Comparison of ENCODE assay signal across 12 cellular contexts in the genomic region with DNA sequence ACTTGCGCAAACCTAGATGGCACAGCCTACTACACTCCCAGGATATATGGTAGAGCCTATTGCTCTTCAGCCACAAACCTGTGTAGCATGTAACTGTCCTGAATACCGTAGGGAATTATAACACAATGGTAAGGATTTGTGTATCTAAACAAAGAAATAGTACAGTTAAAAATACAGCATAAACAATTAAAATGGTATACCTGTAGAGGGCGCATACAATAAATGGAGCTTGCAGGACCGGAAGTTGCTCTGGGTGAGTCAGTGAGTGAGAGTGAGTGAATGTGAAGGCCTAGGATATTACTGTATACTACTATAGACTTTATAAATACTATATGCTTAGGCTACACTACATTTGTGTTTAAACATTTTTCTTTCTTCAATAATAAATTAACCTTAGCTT.
DNase-seq lines count a peak whose midpoint lies in the region; TF ChIP-seq lines count a peak whose summit lies in the region.
"Had no signal": no experiment of that assay in that cellular context is flagged by ENCODE, and none has a peak within 500 bp of the region (broad histone marks: within the 10 kb centered on the region; RNA-seq: fewer than 3 reads in every experiment).

No MANE protein-coding gene starts in this region.

- no peak for TF ChIP-seq POLR2A in NB4 (IDR thresholded peaks at IDR 0.05; ENCODE audit: extremely low read depth, insufficient read length)

- no peak overlapping the region for H3K27ac Mint-ChIP-seq in endothelial cell (ENCODE audit: unreplicated experiment)

- H3K27me3 ChIP-seq in GM23248 (replicated peaks; ENCODE audit: insufficient read depth): no peaks in the 10 kb centered on the region
- H3K27me3 ChIP-seq: body of pancreas, tibial artery had no signal

- H3K9me2 ChIP-seq in GM23248 (ENCODE audit: insufficient read depth): no peaks in the 10 kb centered on the region

- 53 to 58% methylated on average over 4 of the region's 4 CpGs for WGBS in GM23248 (ENCODE audit: low coverage in 1 of 2, low lambda C conversion rate in 2 of 2, missing lambda C conversion rate in 2 of 2), 2 experiments

- no peaks in the 10 kb centered on the region for H3F3A ChIP-seq in GM23248 (ENCODE audit: insufficient read depth)

- H3K9me3 Mint-ChIP-seq in endothelial cell (ENCODE audit: unreplicated experiment): no peaks in the 10 kb centered on the region

- no peak overlapping the region for H3K4me2 ChIP-seq in GM23248 (ENCODE audit: unreplicated experiment)

- in situ Hi-C loops in GM23248 (cut with MboI) (no loop called here), G401 (cut with HindIII; ENCODE audit: low sequenced_read_pairs) (no loop called here)

- peak; percentile 5 for DNase-seq in NCI-H2171 treated with DMSO at 0.1 percent for 48 hours (lab: John Stamatoyannopoulos, UW)
- no peak for DNase-seq in NCI-H2171 (lab: John Stamatoyannopoulos, UW)
- peak; percentile 10 for DNase-seq in GM23248
- DNase-seq in NB4 (ENCODE audit: low read depth): peak; percentile 34
- no peak for DNase-seq in endothelial cell (ENCODE audit: low spot score)
- no peak for DNase-seq in islet precursor cell
- no peak for DNase-seq in AG08395 (ENCODE audit: low spot score)
- no peak for DNase-seq in G401 (ENCODE audit: low spot score)
- DNase-seq: body of pancreas, NCI-H146, tibial artery had no signal

- H2AFZ ChIP-seq in GM23248: no peak overlapping the region
- H2AFZ ChIP-seq: parathyroid adenoma had no signal

- H3K4me3 ChIP-seq in GM23248 (no peak overlapping the region), NB4 (ENCODE audit: low read depth, low read length) (no peak overlapping the region)
- H3K4me3 ChIP-seq: body of pancreas, tibial artery had no signal

- H3K9ac ChIP-seq in GM23248: no peak overlapping the region
- H3K9ac ChIP-seq: parathyroid adenoma had no signal

- H4K20me1 ChIP-seq in GM23248 (ENCODE audit: insufficient read depth): no peaks in the 10 kb centered on the region

- no peak for TF ChIP-seq CTCF in NB4 (IDR thresholded peaks at IDR 0.05; ENCODE audit: low read depth, low read length)
- peak; percentile 24 for TF ChIP-seq CTCF in endothelial cell (IDR thresholded peaks at IDR 0.05; ENCODE audit: unreplicated experiment)

- H3K4me3 Mint-ChIP-seq in endothelial cell (ENCODE audit: unreplicated experiment): no peak overlapping the region

- no peaks in the 10 kb centered on the region for H3K4me1 ChIP-seq in GM23248 (ENCODE audit: insufficient read depth)
- H3K4me1 ChIP-seq: body of pancreas, parathyroid adenoma had no signal

- H3K36me3 Mint-ChIP-seq in endothelial cell (ENCODE audit: low read depth, unreplicated experiment): no peaks in the 10 kb centered on the region

- no peaks in the 10 kb centered on the region for H3K4me1 Mint-ChIP-seq in endothelial cell (ENCODE audit: unreplicated experiment)

- H3K27me3 Mint-ChIP-seq in endothelial cell (ENCODE audit: unreplicated experiment): no peaks in the 10 kb centered on the region

- H3K79me2 ChIP-seq in GM23248 (ENCODE audit: insufficient read depth): no peaks in the 10 kb centered on the region
- H3K79me2 ChIP-seq: parathyroid adenoma had no signal

- no peaks in the 10 kb centered on the region for H3K9me3 ChIP-seq in GM23248 (ENCODE audit: low read depth)
- H3K9me3 ChIP-seq: body of pancreas had no signal

- no peaks in the 10 kb centered on the region for H3K36me3 ChIP-seq in GM23248 (ENCODE audit: low read depth)
- H3K36me3 ChIP-seq: tibial artery had no signal

- no peak overlapping the region for H3K27ac ChIP-seq in GM23248
- H3K27ac ChIP-seq: body of pancreas, parathyroid adenoma, tibial artery had no signal

Comparison
In these comparisons a context has a peak if more than half of its experiments do, and no peak if none do; other contexts are left out.
1. DNase-seq: peak in NCI-H2171 treated with DMSO at 0.1 percent for 48 hours (single experiment), GM23248 (single experiment) and NB4 (single experiment); none in NCI-H2171 (single experiment), endothelial cell (single experiment), islet precursor cell (single experiment), AG08395 (single experiment) and G401 (single experiment).